In the genomic region with DNA sequence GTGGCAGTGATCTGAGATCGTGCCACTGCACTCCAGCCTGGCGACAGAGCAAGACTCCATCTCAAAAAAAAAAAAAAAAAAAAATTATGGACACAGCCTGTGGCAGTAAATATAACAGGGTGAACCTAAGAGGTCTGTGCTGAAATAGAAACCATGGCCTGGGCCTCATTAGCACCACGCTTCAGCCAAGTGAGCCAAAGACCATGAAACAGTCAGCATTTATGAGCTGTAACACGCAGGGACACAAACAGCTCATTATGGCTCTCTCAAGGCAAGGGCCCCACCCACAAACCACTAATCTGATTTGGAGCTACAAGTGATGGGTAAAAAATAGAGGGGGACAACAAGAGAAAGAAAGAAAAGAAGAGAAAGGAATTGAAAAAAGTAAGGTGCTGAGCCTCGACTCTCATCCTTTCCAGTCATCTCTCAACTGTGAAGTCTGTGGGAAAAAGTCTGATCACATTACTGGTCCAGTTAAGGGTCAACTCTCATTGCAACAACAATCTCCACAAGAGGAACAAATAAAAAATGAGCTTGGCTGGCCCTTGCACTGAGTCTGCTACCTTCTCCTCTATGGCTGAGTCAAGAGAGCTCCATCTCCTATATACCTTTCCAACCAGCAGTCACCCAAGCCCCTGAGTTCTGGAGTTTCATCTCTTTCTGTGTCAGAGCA, we compare ENCODE assay signal across 7 cellular contexts.
A peak's percentile ranks its signal among the peaks of the same experiment; 100 is the strongest.
DNase-seq lines count a peak whose midpoint lies in the region; TF ChIP-seq lines count a peak whose summit lies in the region.
"Not testable (repeated sequence)": the region's sequence is repeated elsewhere in the genome, so short reads cannot be mapped to it uniquely, and the experiment has no call there.

No MANE protein-coding gene starts in this region.

- H3K9me3 Mint-ChIP-seq in neural crest cell = not testable (repeated sequence)

- H3K9me3 ChIP-seq in subcutaneous abdominal adipose tissue (ENCODE audit: control insufficient read depth in 5 of 5, low read length in 5 of 5) = not testable (repeated sequence)

- H3K27me3 Mint-ChIP-seq in neural crest cell (ENCODE audit: low read depth) = not testable (repeated sequence)

- H3K9ac ChIP-seq in subcutaneous abdominal adipose tissue (ENCODE audit: low read length in 5 of 5) = not testable (repeated sequence)

- H3K27me3 ChIP-seq in subcutaneous abdominal adipose tissue (ENCODE audit: control insufficient read depth in 5 of 5, insufficient read depth in 4 of 5, low read length in 5 of 5) = not testable (repeated sequence)

- H3K4me1 Mint-ChIP-seq in neural crest cell = not testable (repeated sequence)

- H3K36me3 ChIP-seq in subcutaneous abdominal adipose tissue (ENCODE audit: control insufficient read depth in 5 of 5, insufficient read depth in 5 of 5, low read length in 5 of 5) = peaks cover 5 to 20% (median 8%) of the 10 kb centered on the region in 5 donors

- H3K36me3 Mint-ChIP-seq in neural crest cell (ENCODE audit: low read depth) = not testable (repeated sequence)

- H3K4me1 ChIP-seq in subcutaneous abdominal adipose tissue (ENCODE audit: control insufficient read depth in 5 of 5, insufficient read depth in 5 of 5, low read length in 5 of 5) = peaks cover 0 to 30% (median 23%) of the 10 kb centered on the region in 5 donors

- DNase-seq in GM04503 (ENCODE audit: low read depth) = peak; percentile 33
- DNase-seq in NCI-H69 (lab: John Stamatoyannopoulos, UW) = peak; percentile 26
- DNase-seq in astrocyte of the hippocampus (ENCODE audit: low read depth, low spot score) = peak; percentile 38
- peak; percentile 64 for DNase-seq in fibroblast of gingiva (ENCODE audit: low read depth)
- DNase-seq in left kidney (ENCODE audit: low read depth, low spot score) = peak; percentile 88
- DNase-seq in neural crest cell (ENCODE audit: low read depth, low spot score) = not testable (repeated sequence)

- H3K27ac Mint-ChIP-seq in neural crest cell (ENCODE audit: unreplicated experiment) = peak overlapping the region; percentile 44

- peak overlapping the region; percentile 67 for H3K27ac ChIP-seq in subcutaneous abdominal adipose tissue (ENCODE audit: low read depth, low read length)

- not testable (repeated sequence) for TF ChIP-seq CTCF in neural crest cell (conservative IDR thresholded peaks at IDR 0.05)

- H3K4me3 Mint-ChIP-seq in neural crest cell = not testable (repeated sequence)

- not testable (repeated sequence) for H3K4me3 ChIP-seq in subcutaneous abdominal adipose tissue (ENCODE audit: low read depth in 1 of 5, low read length in 5 of 5)
